Comparison of ENCODE assay signal across 8 cellular contexts in genomic region chr14:72904840-72905561, GRCh38. TPM values are rescaled to one million over a fixed set of nuclear protein-coding genes. Genes with fewer than 3 reads are reported as not detected.
DNase-seq lines count a peak whose midpoint lies in the region; ATAC-seq and TF ChIP-seq lines count a peak whose summit lies in the region.

No MANE protein-coding gene starts in this region.

- in situ Hi-C loops in gastrocnemius medialis (cut with MboI; ENCODE audit: low sequenced_read_pairs in 4 of 4): loop anchor here (5.0 to 10.0 kb wide), 4 partner anchors 160 to 393 kb away; no protein-coding TSS in a partner anchor

- no peak for TF ChIP-seq POLR2A in gastrocnemius medialis (IDR thresholded peaks at IDR 0.05)

- H3K36me3 ChIP-seq in right atrium auricular region (no peaks in the 10 kb centered on the region), gastrocnemius medialis (no peaks in the 10 kb centered on the region)

- ATAC-seq in gastrocnemius medialis (peak; percentile 48 to 49), HG03135 (IDR thresholded peaks at IDR 0.05; ENCODE audit: unreplicated experiment) (no peak), HG03139 (IDR thresholded peaks at IDR 0.05; ENCODE audit: unreplicated experiment) (no peak)

- H3K9me3 ChIP-seq in right atrium auricular region (no peaks in the 10 kb centered on the region), gastrocnemius medialis (no peaks in the 10 kb centered on the region)

- intact Hi-C loops in gastrocnemius medialis (cut with DNase I; ENCODE audit: low total_unique reads): loop anchor here (1.0 to 5.0 kb wide), 4 partner anchors 159 to 388 kb away; no protein-coding TSS in a partner anchor

- H3K27me3 ChIP-seq in right atrium auricular region: no peaks in the 10 kb centered on the region
- no peaks in the 10 kb centered on the region for H3K27me3 ChIP-seq in gastrocnemius medialis

- DNase-seq in GM03348 (ENCODE audit: low spot score): peak; percentile 67
- peak; percentile 76 for DNase-seq in MV-4-11 (lab: John Stamatoyannopoulos, UW)
- DNase-seq in T-helper 1 cell: peak; percentile 17 to 66 (median 44)
- peak; percentile 53 for DNase-seq in amniotic stem cell (lab: John Stamatoyannopoulos, UW)
- peak; percentile 79 for DNase-seq in right atrium auricular region (ENCODE audit: low spot score)
- peak; percentile 49 to 72 for DNase-seq in gastrocnemius medialis

- H3K4me3 ChIP-seq in right atrium auricular region (no peak overlapping the region), gastrocnemius medialis (no peak overlapping the region)

- peaks cover 0 to 21% of the 10 kb centered on the region in 2 donors for H3K4me1 ChIP-seq in right atrium auricular region
- H3K4me1 ChIP-seq in gastrocnemius medialis: peaks cover 37 to 69% of the 10 kb centered on the region in 2 donors

- H3K27ac ChIP-seq in right atrium auricular region: no peak overlapping the region
- H3K27ac ChIP-seq in gastrocnemius medialis: peak overlapping the region; percentile 6 to 87 (median 31)

- peak; percentile 76 to 94 for TF ChIP-seq CTCF in right atrium auricular region (IDR thresholded peaks at IDR 0.05)
- TF ChIP-seq CTCF in gastrocnemius medialis (IDR thresholded peaks at IDR 0.05 in 4 of 5, conservative IDR thresholded peaks at IDR 0.05 in 1 of 5): peak; percentile 92 to 97 (median 95)

RNA-seq across cellular contexts. Expression of gene DPF3, which starts 11.1 kb away (rescaled TPM):
- 10 to 100 TPM; 14.7 to 26.6 TPM for total RNA-seq in right atrium auricular region
- total RNA-seq in gastrocnemius medialis: 10 to 100 TPM; 16.7 to 27.8 (median 20.3) TPM

RNA-seq across cellular contexts. Expression of gene DCAF4, which starts 21.3 kb away (rescaled TPM):
- 1 to 10 TPM; 7.0 to 9.4 TPM for total RNA-seq in right atrium auricular region
- total RNA-seq in gastrocnemius medialis: 10 to 100 TPM; 13.9 to 38.3 (median 25.7) TPM

Comparison
In these comparisons a context has a peak if more than half of its experiments do, and no peak if none do; other contexts are left out.
1. H3K27ac ChIP-seq: peak in gastrocnemius medialis (4 of 4); none in right atrium auricular region (0 of 2).
2. ATAC-seq: peak in gastrocnemius medialis (2 of 2); none in HG03135 (single experiment) and HG03139 (single experiment).
3. Peak in every context shown above with its lines, with median percentiles within 50 percentile points of each other: DNase-seq.